In genomic region chr20:63553251-63553932, GRCh38 we compare ENCODE assay signal across 8 cellular contexts. TPM values are rescaled to one million over a fixed set of nuclear protein-coding genes. Genes with fewer than 3 reads are reported as not detected.
A peak's percentile ranks its signal among the peaks of the same experiment; 100 is the strongest.
DNase-seq lines count a peak whose midpoint lies in the region; ATAC-seq and TF ChIP-seq lines count a peak whose summit lies in the region.

No MANE protein-coding gene starts in this region.

- no peak overlapping the region for H3K27ac Mint-ChIP-seq in GM23338

- H2AFZ ChIP-seq in GM23338 = peak overlapping the region; percentile 86; the same call in 1 of the 2 replicates

- peak overlapping the region; percentile 94 for H3K4me3 ChIP-seq in GM23338

- no peaks in the 10 kb centered on the region for H4K20me1 ChIP-seq in GM23338 (replicated peaks; ENCODE audit: insufficient read depth)

- peaks cover 23% of the 10 kb centered on the region for H3K4me1 Mint-ChIP-seq in GM23338

- H3K4me3 Mint-ChIP-seq in GM23338 = peak overlapping the region; percentile 75

- H3K36me3 ChIP-seq in GM23338 (ENCODE audit: insufficient read depth) = no peaks in the 10 kb centered on the region

- peak overlapping the region; percentile 89; the same call in 1 of the 2 replicates for H3K27ac ChIP-seq in GM23338 (ENCODE audit: low read depth)

- H3K4me1 ChIP-seq in GM23338 (ENCODE audit: insufficient read depth) = peaks cover 7% of the 10 kb centered on the region; the same call in 1 of the 2 replicates

- H3K36me3 Mint-ChIP-seq in GM23338 (ENCODE audit: low read depth) = no peaks in the 10 kb centered on the region

- H3K4me2 ChIP-seq in GM23338 = peak overlapping the region; percentile 91

- no peak for TF ChIP-seq CTCF in GM23338 (conservative IDR thresholded peaks at IDR 0.05; ENCODE audit: low read depth in 2 of 2)

- DNase-seq in DMS153 (lab: John Stamatoyannopoulos, UW) (peak; percentile 67), GM23338 (ENCODE audit: low spot score) (peak; percentile 93), NCI-H187 treated with DMSO at 0.1 percent for 48 hours (lab: John Stamatoyannopoulos, UW) (peak; percentile 88), kidney tubule cell (ENCODE audit: low spot score) (peak; percentile 80), NCI-H2107 (lab: John Stamatoyannopoulos, UW) (no peak)
- DNase-seq in activated CD4-positive, CD25-positive, alpha-beta regulatory T cell (lab: John Stamatoyannopoulos, UW) = peak; percentile 79 to 85 (median 82)
- peak; percentile 87 for DNase-seq in central memory CD4-positive, alpha-beta T cell
- DNase-seq in stimulated activated CD4-positive, alpha-beta T cell treated with anti-CD3 and anti-CD28 coated beads, Interleukin-4, amount 100 ng/mL, for 1 hour = peak; percentile 90

- peaks cover 16% of the 10 kb centered on the region for H3K27me3 Mint-ChIP-seq in GM23338 (ENCODE audit: insufficient read depth, low read depth, poor library complexity)

- H3F3A ChIP-seq in GM23338 (replicated peaks; ENCODE audit: low read depth) = peaks cover 13% of the 10 kb centered on the region; the same call in 1 of the 2 replicates

- no peaks in the 10 kb centered on the region for H3K79me2 ChIP-seq in GM23338 (replicated peaks; ENCODE audit: insufficient read depth)

- H3K9me2 ChIP-seq in GM23338 (ENCODE audit: insufficient read depth) = no peaks in the 10 kb centered on the region

- no peaks in the 10 kb centered on the region for H3K9me3 Mint-ChIP-seq in GM23338

- peak; percentile 54 for ATAC-seq in GM23338

- no peaks in the 10 kb centered on the region for H3K27me3 ChIP-seq in GM23338 (ENCODE audit: insufficient read depth)

TF ChIP-seq in GM23338, 12 proteins besides CTCF, POLR2A, EP300 and RAD21:
- TF ChIP-seq POLR2AphosphoS5 (IDR thresholded peaks at IDR 0.05; ENCODE audit: low read depth) (peak; percentile 39; the same call in 1 of the 2 replicates), STAT1 (IDR thresholded peaks at IDR 0.05; ENCODE audit: unreplicated experiment) (peak; percentile 74), REST (IDR thresholded peaks at IDR 0.05; ENCODE audit: unreplicated experiment) (no peak), ZNF462 (CRISPR knock-in tag; IDR thresholded peaks at IDR 0.05) (no peak)

RNA-seq across cellular contexts. Expression of gene FNDC11, which starts 0.6 kb away (rescaled TPM):
- total RNA-seq in GM23338 (2014; rRNA removed; shearing (Covaris generic)) = 5.3 and 6.5 TPM in 2 replicates
- polyA plus RNA-seq in GM23338 (2016; fragmentation: Nextera tagmentation; extraction: Ambion mirVana) = 3.4 and 3.5 TPM in 2 replicates

RNA-seq across cellular contexts. Expression of gene SRMS, which starts 5.8 kb away (rescaled TPM):
- 0.50 and 0.59 TPM in 2 replicates for total RNA-seq in GM23338 (2014; rRNA removed; shearing (Covaris generic))
- polyA plus RNA-seq in GM23338 (2016; fragmentation: Nextera tagmentation; extraction: Ambion mirVana) = 0.23 TPM in 1 of 2 replicates, not detected in the other

RNA-seq across cellular contexts. Expression of gene PTK6, which starts 16.2 kb away (rescaled TPM):
- 0.28 TPM in 1 of 2 replicates, not detected in the other for total RNA-seq in GM23338 (2014; rRNA removed; shearing (Covaris generic))
- polyA plus RNA-seq in GM23338 (2016; fragmentation: Nextera tagmentation; extraction: Ambion mirVana) = 0.07 TPM in 1 of 2 replicates, not detected in the other

RNA-seq across cellular contexts. Expression of gene HELZ2, which starts 20.6 kb away (rescaled TPM):
- total RNA-seq in GM23338 (2014; rRNA removed; shearing (Covaris generic)) = 39.6 and 48.9 TPM in 2 replicates
- 4.6 and 5.2 TPM in 2 replicates for polyA plus RNA-seq in GM23338 (2016; fragmentation: Nextera tagmentation; extraction: Ambion mirVana)

RNA-seq across cellular contexts. Expression of gene PPDPF, which starts 32.8 kb away (rescaled TPM):
- 117 and 141 TPM in 2 replicates for total RNA-seq in GM23338 (2014; rRNA removed; shearing (Covaris generic))
- 83.9 and 92.9 TPM in 2 replicates for polyA plus RNA-seq in GM23338 (2016; fragmentation: Nextera tagmentation; extraction: Ambion mirVana)
